19 cellular contexts compared by ENCODE assay signal in the genomic region with DNA sequence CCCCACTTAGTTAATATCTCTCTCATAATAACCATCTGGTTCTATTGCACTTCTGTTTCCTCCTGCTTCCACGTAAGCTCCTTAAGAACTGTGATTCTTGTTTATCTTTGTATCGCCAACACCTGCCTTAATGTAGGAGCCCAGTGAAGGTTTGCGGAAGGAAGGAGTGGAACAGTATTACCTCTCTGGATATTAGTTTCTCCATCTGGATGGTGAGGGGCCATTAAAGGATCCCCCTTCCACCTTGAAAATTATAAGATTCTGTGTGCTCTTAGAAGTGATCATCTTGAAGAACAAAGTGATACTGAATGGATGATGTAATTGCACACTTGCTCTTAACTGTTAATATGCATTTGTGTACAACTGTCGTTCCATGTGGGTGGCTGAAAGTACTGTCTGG. TPM values are rescaled to one million over a fixed set of nuclear protein-coding genes. Genes with fewer than 3 reads are reported as not detected.
DNase-seq lines count a peak whose midpoint lies in the region; ATAC-seq and TF ChIP-seq lines count a peak whose summit lies in the region.
"Had no signal": no experiment of that assay in that cellular context is flagged by ENCODE, and none has a peak within 500 bp of the region (broad histone marks: within the 10 kb centered on the region; RNA-seq: fewer than 3 reads in every experiment).

No MANE protein-coding gene starts in this region.

- H3K36me3 ChIP-seq in HAP-1 (replicated peaks), result no peaks in the 10 kb centered on the region
- no peaks in the 10 kb centered on the region for H3K36me3 ChIP-seq in PC-9 (ENCODE audit: low read depth)
- H3K36me3 ChIP-seq: cardiac muscle cell, upper lobe of right lung had no signal

- peak overlapping the region; percentile 87 for H3K4me2 ChIP-seq in PC-9
- H3K4me2 ChIP-seq: smooth muscle cell had no signal

- H3K4me3 Mint-ChIP-seq in mesothelial cell of epicardium, result peak overlapping the region; percentile 4
- no peak overlapping the region for H3K4me3 Mint-ChIP-seq in activated CD8-positive, alpha-beta T cell treated with anti-CD3 and anti-CD28 coated beads for 36 hours
- H3K4me3 Mint-ChIP-seq: CD8-positive, alpha-beta T cell; effector memory CD8-positive, alpha-beta T cell; stimulated activated naive B cell treated with anti-CD40 and anti-IgM and Interleukin-4, amounts not matched to agents 10 μg/mL and 1 μg/mL and 100 μg/mL, for 72 hours had no signal

- no peaks in the 10 kb centered on the region for H3K9me3 Mint-ChIP-seq in mesothelial cell of epicardium
- H3K9me3 Mint-ChIP-seq in activated CD8-positive, alpha-beta T cell treated with anti-CD3 and anti-CD28 coated beads for 36 hours, result no peaks in the 10 kb centered on the region
- H3K9me3 Mint-ChIP-seq: activated T-cell treated with anti-CD3 and anti-CD28 coated beads, Interleukin-2, amount 50 U/mL, for 4 hours; CD8-positive, alpha-beta T cell; effector memory CD8-positive, alpha-beta T cell; stimulated activated naive B cell treated with anti-CD40 and anti-IgM and Interleukin-4, amounts not matched to agents 10 μg/mL and 1 μg/mL and 100 μg/mL, for 72 hours had no signal

- H3K79me2 ChIP-seq in PC-9 (ENCODE audit: low read depth), result peaks cover 11% of the 10 kb centered on the region; the same call in 1 of the 2 replicates

- POLR2A ChIA-PET in PC-9 (lab: Charles Lee; ENCODE audit: unreplicated experiment), result interaction anchor here (0.6 kb wide), 1 partner anchor 81 kb away, joined by 3 read pairs; no protein-coding TSS in a partner anchor
- POLR2A ChIA-PET in activated CD8-positive, alpha-beta T cell treated with anti-CD3 and anti-CD28 coated beads for 36 hours (lab: Charles Lee), result no interaction called here

- H4K20me1 ChIP-seq in PC-9 (ENCODE audit: insufficient read depth), result no peaks in the 10 kb centered on the region

- CTCF ChIA-PET in PC-9 (lab: Charles Lee), result no interaction called here
- CTCF ChIA-PET in activated CD8-positive, alpha-beta T cell treated with anti-CD3 and anti-CD28 coated beads for 36 hours (lab: Charles Lee), result no interaction called here

- H3F3A ChIP-seq in PC-9 (ENCODE audit: insufficient read depth, low read depth), result peaks cover 19% of the 10 kb centered on the region

- no peak overlapping the region for H3K27ac ChIP-seq in PC-9
- H3K27ac ChIP-seq: cardiac muscle cell, upper lobe of right lung had no signal

- H3K4me1 ChIP-seq in HAP-1 (peaks cover 37% of the 10 kb centered on the region), PC-9 (replicated peaks; ENCODE audit: insufficient read depth) (peaks cover 14% of the 10 kb centered on the region)

- peaks cover 11% of the 10 kb centered on the region for H3K4me1 Mint-ChIP-seq in mesothelial cell of epicardium
- peaks cover 21% of the 10 kb centered on the region for H3K4me1 Mint-ChIP-seq in activated CD8-positive, alpha-beta T cell treated with anti-CD3 and anti-CD28 coated beads for 36 hours (ENCODE audit: low read depth)

- peak overlapping the region; percentile 5 for H3K4me3 ChIP-seq in HAP-1
- H3K4me3 ChIP-seq in PC-9, result peak overlapping the region; percentile 68; the same call in 1 of the 2 replicates
- H3K4me3 ChIP-seq: cardiac muscle cell, mucosa of descending colon, smooth muscle cell, upper lobe of right lung had no signal

- no peaks in the 10 kb centered on the region for H3K9me3 ChIP-seq in HAP-1
- no peaks in the 10 kb centered on the region for H3K9me3 ChIP-seq in PC-9 (ENCODE audit: insufficient read depth, low read depth)
- H3K9me3 ChIP-seq: mucosa of descending colon, upper lobe of right lung had no signal

- peaks cover 26% of the 10 kb centered on the region for H3K27me3 Mint-ChIP-seq in mesothelial cell of epicardium (ENCODE audit: low read depth)
- peaks cover 22% of the 10 kb centered on the region for H3K27me3 Mint-ChIP-seq in activated CD8-positive, alpha-beta T cell treated with anti-CD3 and anti-CD28 coated beads for 36 hours

- peak overlapping the region; percentile 53; the same call in 1 of the 2 replicates for H2AFZ ChIP-seq in PC-9

- intact Hi-C loops in PC-9 (cut with micrococcal nuclease; ENCODE audit: unreplicated experiment), result no loop called here
- intact Hi-C loops in activated CD8-positive, alpha-beta T cell treated with anti-CD3 and anti-CD28 coated beads for 36 hours (cut with micrococcal nuclease), result no loop called here

- TF ChIP-seq CTCF in PC-9 (conservative IDR thresholded peaks at IDR 0.05) (no peak), mesothelial cell of epicardium (IDR thresholded peaks at IDR 0.05; ENCODE audit: unreplicated experiment) (no peak)
- TF ChIP-seq CTCF in activated CD8-positive, alpha-beta T cell treated with anti-CD3 and anti-CD28 coated beads for 36 hours (IDR thresholded peaks at IDR 0.05), result no peak

- ATAC-seq in activated CD8-positive, alpha-beta T cell treated with anti-CD3 and anti-CD28 coated beads for 36 hours, result no peak
- no peak for ATAC-seq in GM19463 (IDR thresholded peaks at IDR 0.05; ENCODE audit: unreplicated experiment)
- ATAC-seq in GM18519 (IDR thresholded peaks at IDR 0.05; ENCODE audit: low FRiP score, unreplicated experiment), result no peak
- ATAC-seq: activated T-cell treated with anti-CD3 and anti-CD28 coated beads, Interleukin-2, amount 50 U/mL, for 4 hours; CD8-positive, alpha-beta T cell; effector memory CD8-positive, alpha-beta T cell; mucosa of descending colon; stimulated activated naive B cell treated with anti-CD40 and anti-IgM and Interleukin-4, amounts not matched to agents 10 μg/mL and 1 μg/mL and 100 μg/mL, for 72 hours; upper lobe of right lung had no signal

- in situ Hi-C loops in HAP-1 (cut with MboI; ENCODE audit: low sequenced_read_pairs), result no loop called here

- DNase-seq in NCI-H2107 treated with DMSO at 0.1 percent for 48 hours (lab: John Stamatoyannopoulos, UW; ENCODE audit: unreplicated experiment), result peak; percentile 22
- DNase-seq in NCI-H2107 (lab: John Stamatoyannopoulos, UW), result no peak
- DNase-seq in HAP-1 (ENCODE audit: low spot score in 2 of 2), result peak in 1 of 2 experiments; percentile 43
- no peak for DNase-seq in PC-9
- DNase-seq in mesothelial cell of epicardium (ENCODE audit: low spot score in 2 of 2, unreplicated experiment in 2 of 2), result no peak
- DNase-seq in activated CD8-positive, alpha-beta T cell treated with anti-CD3 and anti-CD28 coated beads for 36 hours, result no peak
- DNase-seq: activated T-cell treated with anti-CD3 and anti-CD28 coated beads, Interleukin-2, amount 50 U/mL, for 4 hours; CD8-positive, alpha-beta T cell; effector memory CD8-positive, alpha-beta T cell; Karpas-422; mucosa of descending colon; NCI-H446; stimulated activated naive B cell treated with anti-CD40 and anti-IgM and Interleukin-4, amounts not matched to agents 10 μg/mL and 1 μg/mL and 100 μg/mL, for 72 hours; T-helper 9 cell; upper lobe of right lung had no signal

- BruUV-seq in PC-9 (replicated peaks; lab: Mats Ljungman, UMichigan), result no TSS peak

- no peaks in the 10 kb centered on the region for H3K36me3 Mint-ChIP-seq in mesothelial cell of epicardium
- H3K36me3 Mint-ChIP-seq in activated CD8-positive, alpha-beta T cell treated with anti-CD3 and anti-CD28 coated beads for 36 hours (ENCODE audit: low read depth), result no peaks in the 10 kb centered on the region
- H3K36me3 Mint-ChIP-seq: CD8-positive, alpha-beta T cell; stimulated activated naive B cell treated with anti-CD40 and anti-IgM and Interleukin-4, amounts not matched to agents 10 μg/mL and 1 μg/mL and 100 μg/mL, for 72 hours had no signal

- H3K9me2 ChIP-seq in PC-9 (ENCODE audit: insufficient read depth), result no peaks in the 10 kb centered on the region

- no peak overlapping the region for H3K27ac Mint-ChIP-seq in mesothelial cell of epicardium
- no peak overlapping the region for H3K27ac Mint-ChIP-seq in activated CD8-positive, alpha-beta T cell treated with anti-CD3 and anti-CD28 coated beads for 36 hours
- H3K27ac Mint-ChIP-seq: CD8-positive, alpha-beta T cell; effector memory CD8-positive, alpha-beta T cell; stimulated activated naive B cell treated with anti-CD40 and anti-IgM and Interleukin-4, amounts not matched to agents 10 μg/mL and 1 μg/mL and 100 μg/mL, for 72 hours had no signal

- H3K27me3 ChIP-seq in HAP-1 (ENCODE audit: low read depth), result no peaks in the 10 kb centered on the region
- H3K27me3 ChIP-seq in PC-9 (ENCODE audit: insufficient read depth, low read depth), result no peaks in the 10 kb centered on the region
- H3K27me3 ChIP-seq: cardiac muscle cell had no signal

RNA-seq across cellular contexts. Expression of a gene that starts 2.2 kb away (rescaled TPM):
- total RNA-seq in PC-9 (2021), result 9.5 and 10.7 TPM in 2 replicates
- 5.1 to 7.6 TPM (median 5.5 TPM) in 3 replicates for total RNA-seq in mesothelial cell of epicardium
- total RNA-seq in activated CD8-positive, alpha-beta T cell treated with anti-CD3 and anti-CD28 coated beads for 36 hours, result 1 to 10 TPM; 2.0 to 2.7 TPM

RNA-seq across cellular contexts. Expression of a gene that starts 27.3 kb away (rescaled TPM):
- 142 and 230 TPM in 2 replicates for total RNA-seq in PC-9 (2021)
- 163 to 176 TPM (median 165 TPM) in 3 replicates for total RNA-seq in mesothelial cell of epicardium
- 100 to 1,000 TPM; 256 to 257 TPM for total RNA-seq in activated CD8-positive, alpha-beta T cell treated with anti-CD3 and anti-CD28 coated beads for 36 hours

RNA-seq across cellular contexts. Expression of a gene that starts 53.3 kb away (rescaled TPM):
- total RNA-seq in PC-9 (2021) (not detected in 2 replicates), mesothelial cell of epicardium (1.9 to 4.0 TPM (median 2.4 TPM) in 3 replicates)
- total RNA-seq in activated CD8-positive, alpha-beta T cell treated with anti-CD3 and anti-CD28 coated beads for 36 hours, result not detected
- total RNA-seq: activated T-cell treated with anti-CD3 and anti-CD28 coated beads, Interleukin-2, amount 50 U/mL, for 4 hours; CD8-positive, alpha-beta T cell; smooth muscle cell; upper lobe of right lung had no signal
